1 cellular context compared by ENCODE assay signal in the genomic region with DNA sequence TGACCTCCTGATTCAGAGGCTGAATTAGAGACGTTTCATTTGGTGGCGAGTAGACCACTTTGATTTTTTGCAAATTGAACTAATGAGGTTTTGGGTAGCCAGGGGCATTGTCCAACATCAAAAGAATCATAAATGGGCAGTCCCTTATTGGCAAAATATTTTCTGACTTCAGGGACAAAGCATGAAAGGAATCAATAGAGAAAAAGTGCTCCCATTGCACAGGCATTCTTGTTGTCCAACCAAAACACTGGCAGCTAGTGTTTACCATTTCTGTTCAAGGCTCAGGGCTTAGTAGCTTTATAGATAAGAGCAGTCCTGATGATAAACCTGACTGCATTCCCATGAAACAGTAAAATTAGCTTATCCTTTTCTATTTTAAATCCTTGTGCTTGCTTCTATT.
TF ChIP-seq lines count a peak whose summit lies in the region.

No MANE protein-coding gene starts in this region.

TF ChIP-seq in HepG2, 621 proteins besides CTCF, POLR2A, EP300 and RAD21 (continued from another document and continues in another):
- TF ChIP-seq, protein P1, sequence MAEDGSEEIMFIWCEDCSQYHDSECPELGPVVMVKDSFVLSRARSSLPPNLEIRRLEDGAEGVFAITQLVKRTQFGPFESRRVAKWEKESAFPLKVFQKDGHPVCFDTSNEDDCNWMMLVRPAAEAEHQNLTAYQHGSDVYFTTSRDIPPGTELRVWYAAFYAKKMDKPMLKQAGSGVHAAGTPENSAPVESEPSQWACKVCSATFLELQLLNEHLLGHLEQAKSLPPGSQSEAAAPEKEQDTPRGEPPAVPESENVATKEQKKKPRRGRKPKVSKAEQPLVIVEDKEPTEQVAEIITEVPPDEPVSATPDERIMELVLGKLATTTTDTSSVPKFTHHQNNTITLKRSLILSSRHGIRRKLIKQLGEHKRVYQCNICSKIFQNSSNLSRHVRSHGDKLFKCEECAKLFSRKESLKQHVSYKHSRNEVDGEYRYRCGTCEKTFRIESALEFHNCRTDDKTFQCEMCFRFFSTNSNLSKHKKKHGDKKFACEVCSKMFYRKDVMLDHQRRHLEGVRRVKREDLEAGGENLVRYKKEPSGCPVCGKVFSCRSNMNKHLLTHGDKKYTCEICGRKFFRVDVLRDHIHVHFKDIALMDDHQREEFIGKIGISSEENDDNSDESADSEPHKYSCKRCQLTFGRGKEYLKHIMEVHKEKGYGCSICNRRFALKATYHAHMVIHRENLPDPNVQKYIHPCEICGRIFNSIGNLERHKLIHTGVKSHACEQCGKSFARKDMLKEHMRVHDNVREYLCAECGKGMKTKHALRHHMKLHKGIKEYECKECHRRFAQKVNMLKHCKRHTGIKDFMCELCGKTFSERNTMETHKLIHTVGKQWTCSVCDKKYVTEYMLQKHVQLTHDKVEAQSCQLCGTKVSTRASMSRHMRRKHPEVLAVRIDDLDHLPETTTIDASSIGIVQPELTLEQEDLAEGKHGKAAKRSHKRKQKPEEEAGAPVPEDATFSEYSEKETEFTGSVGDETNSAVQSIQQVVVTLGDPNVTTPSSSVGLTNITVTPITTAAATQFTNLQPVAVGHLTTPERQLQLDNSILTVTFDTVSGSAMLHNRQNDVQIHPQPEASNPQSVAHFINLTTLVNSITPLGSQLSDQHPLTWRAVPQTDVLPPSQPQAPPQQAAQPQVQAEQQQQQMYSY (CRISPR knock-in tag; IDR thresholded peaks at IDR 0.05): no peak
- TF ChIP-seq, protein P2, sequence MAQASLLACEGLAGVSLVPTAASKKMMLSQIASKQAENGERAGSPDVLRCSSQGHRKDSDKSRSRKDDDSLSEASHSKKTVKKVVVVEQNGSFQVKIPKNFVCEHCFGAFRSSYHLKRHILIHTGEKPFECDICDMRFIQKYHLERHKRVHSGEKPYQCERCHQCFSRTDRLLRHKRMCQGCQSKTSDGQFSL (CRISPR knock-in tag; IDR thresholded peaks at IDR 0.05): no peak
- TF ChIP-seq, protein P3, sequence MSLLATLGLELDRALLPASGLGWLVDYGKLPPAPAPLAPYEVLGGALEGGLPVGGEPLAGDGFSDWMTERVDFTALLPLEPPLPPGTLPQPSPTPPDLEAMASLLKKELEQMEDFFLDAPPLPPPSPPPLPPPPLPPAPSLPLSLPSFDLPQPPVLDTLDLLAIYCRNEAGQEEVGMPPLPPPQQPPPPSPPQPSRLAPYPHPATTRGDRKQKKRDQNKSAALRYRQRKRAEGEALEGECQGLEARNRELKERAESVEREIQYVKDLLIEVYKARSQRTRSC (CRISPR knock-in tag; IDR thresholded peaks at IDR 0.05; ENCODE audit: low read depth): no peak
- TF ChIP-seq, protein P4, sequence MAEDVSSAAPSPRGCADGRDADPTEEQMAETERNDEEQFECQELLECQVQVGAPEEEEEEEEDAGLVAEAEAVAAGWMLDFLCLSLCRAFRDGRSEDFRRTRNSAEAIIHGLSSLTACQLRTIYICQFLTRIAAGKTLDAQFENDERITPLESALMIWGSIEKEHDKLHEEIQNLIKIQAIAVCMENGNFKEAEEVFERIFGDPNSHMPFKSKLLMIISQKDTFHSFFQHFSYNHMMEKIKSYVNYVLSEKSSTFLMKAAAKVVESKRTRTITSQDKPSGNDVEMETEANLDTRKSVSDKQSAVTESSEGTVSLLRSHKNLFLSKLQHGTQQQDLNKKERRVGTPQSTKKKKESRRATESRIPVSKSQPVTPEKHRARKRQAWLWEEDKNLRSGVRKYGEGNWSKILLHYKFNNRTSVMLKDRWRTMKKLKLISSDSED (CRISPR knock-in tag; IDR thresholded peaks at IDR 0.05): no peak
- no peak for TF ChIP-seq ZNF672 (CRISPR knock-in tag; IDR thresholded peaks at IDR 0.05)
- TF ChIP-seq ZNF558 (CRISPR knock-in tag; IDR thresholded peaks at IDR 0.05; ENCODE audit: borderline replicate concordance): no peak
- TF ChIP-seq JARID2 (CRISPR knock-in tag; IDR thresholded peaks at IDR 0.05; ENCODE audit: insufficient replicate concordance): no peak
- peak; percentile 32; the same call in 1 of the 2 replicates for TF ChIP-seq HOXA3 (CRISPR knock-in tag; IDR thresholded peaks at IDR 0.05)
- no peak for TF ChIP-seq ZNF33A (CRISPR knock-in tag; IDR thresholded peaks at IDR 0.05; ENCODE audit: borderline replicate concordance)
- no peak for TF ChIP-seq CBX2 (IDR thresholded peaks at IDR 0.05; ENCODE audit: low read depth, low read length)
- TF ChIP-seq CBX2 (CRISPR knock-in tag; IDR thresholded peaks at IDR 0.05; ENCODE audit: low read depth): no peak
- no peak for TF ChIP-seq PHF8 (CRISPR knock-in tag; IDR thresholded peaks at IDR 0.05)
- peak; percentile 45; the same call in 1 of the 2 replicates for TF ChIP-seq ATF1 (CRISPR knock-in tag; IDR thresholded peaks at IDR 0.05)
- TF ChIP-seq, protein P5, sequence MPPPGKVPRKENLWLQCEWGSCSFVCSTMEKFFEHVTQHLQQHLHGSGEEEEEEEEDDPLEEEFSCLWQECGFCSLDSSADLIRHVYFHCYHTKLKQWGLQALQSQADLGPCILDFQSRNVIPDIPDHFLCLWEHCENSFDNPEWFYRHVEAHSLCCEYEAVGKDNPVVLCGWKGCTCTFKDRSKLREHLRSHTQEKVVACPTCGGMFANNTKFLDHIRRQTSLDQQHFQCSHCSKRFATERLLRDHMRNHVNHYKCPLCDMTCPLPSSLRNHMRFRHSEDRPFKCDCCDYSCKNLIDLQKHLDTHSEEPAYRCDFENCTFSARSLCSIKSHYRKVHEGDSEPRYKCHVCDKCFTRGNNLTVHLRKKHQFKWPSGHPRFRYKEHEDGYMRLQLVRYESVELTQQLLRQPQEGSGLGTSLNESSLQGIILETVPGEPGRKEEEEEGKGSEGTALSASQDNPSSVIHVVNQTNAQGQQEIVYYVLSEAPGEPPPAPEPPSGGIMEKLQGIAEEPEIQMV (CRISPR knock-in tag; IDR thresholded peaks at IDR 0.05; ENCODE audit: low read depth): no peak
- TF ChIP-seq, protein P6, sequence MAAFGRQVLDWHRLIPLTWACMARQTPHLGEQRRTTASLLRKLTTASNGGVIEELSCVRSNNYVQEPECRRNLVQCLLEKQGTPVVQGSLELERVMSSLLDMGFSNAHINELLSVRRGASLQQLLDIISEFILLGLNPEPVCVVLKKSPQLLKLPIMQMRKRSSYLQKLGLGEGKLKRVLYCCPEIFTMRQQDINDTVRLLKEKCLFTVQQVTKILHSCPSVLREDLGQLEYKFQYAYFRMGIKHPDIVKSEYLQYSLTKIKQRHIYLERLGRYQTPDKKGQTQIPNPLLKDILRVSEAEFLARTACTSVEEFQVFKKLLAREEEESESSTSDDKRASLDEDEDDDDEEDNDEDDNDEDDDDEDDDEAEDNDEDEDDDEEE (CRISPR knock-in tag; IDR thresholded peaks at IDR 0.05): no peak
- TF ChIP-seq TCF7L2 (IDR thresholded peaks at IDR 0.05; ENCODE audit: low read depth, low read length): peak; percentile 49; the same call in 1 of the 2 replicates
- TF ChIP-seq, protein P7, sequence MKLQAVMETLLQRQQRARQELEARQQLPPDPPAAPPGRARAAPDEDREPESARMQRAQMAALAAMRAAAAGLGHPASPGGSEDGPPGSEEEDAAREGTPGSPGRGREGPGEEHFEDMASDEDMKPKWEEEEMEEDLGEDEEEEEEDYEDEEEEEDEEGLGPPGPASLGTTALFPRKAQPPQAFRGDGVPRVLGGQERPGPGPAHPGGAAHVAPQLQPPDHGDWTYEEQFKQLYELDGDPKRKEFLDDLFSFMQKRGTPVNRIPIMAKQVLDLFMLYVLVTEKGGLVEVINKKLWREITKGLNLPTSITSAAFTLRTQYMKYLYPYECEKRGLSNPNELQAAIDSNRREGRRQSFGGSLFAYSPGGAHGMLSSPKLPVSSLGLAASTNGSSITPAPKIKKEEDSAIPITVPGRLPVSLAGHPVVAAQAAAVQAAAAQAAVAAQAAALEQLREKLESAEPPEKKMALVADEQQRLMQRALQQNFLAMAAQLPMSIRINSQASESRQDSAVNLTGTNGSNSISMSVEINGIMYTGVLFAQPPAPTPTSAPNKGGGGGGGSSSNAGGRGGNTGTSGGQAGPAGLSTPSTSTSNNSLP (IDR thresholded peaks at IDR 0.05; ENCODE audit: low read depth, low read length): peak; percentile 67; the same call in 1 of the 2 replicates
- no peak for TF ChIP-seq ZBTB1 (CRISPR knock-in tag; IDR thresholded peaks at IDR 0.05; ENCODE audit: borderline replicate concordance)
- 0 out of 2 replicates have a peak, but pooled peaks have one; percentile 18 for TF ChIP-seq NR2F6 (IDR thresholded peaks at IDR 0.05)
- peak; percentile 30; the same call in 1 of the 2 replicates for TF ChIP-seq NR2F6 (CRISPR knock-in tag; IDR thresholded peaks at IDR 0.05)
- TF ChIP-seq MTA1 (CRISPR knock-in tag; IDR thresholded peaks at IDR 0.05; ENCODE audit: borderline replicate concordance): no peak
- TF ChIP-seq, protein P8, sequence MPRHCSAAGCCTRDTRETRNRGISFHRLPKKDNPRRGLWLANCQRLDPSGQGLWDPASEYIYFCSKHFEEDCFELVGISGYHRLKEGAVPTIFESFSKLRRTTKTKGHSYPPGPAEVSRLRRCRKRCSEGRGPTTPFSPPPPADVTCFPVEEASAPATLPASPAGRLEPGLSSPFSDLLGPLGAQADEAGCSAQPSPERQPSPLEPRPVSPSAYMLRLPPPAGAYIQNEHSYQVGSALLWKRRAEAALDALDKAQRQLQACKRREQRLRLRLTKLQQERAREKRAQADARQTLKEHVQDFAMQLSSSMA (CRISPR knock-in tag; IDR thresholded peaks at IDR 0.05): no peak
- TF ChIP-seq, protein P9, sequence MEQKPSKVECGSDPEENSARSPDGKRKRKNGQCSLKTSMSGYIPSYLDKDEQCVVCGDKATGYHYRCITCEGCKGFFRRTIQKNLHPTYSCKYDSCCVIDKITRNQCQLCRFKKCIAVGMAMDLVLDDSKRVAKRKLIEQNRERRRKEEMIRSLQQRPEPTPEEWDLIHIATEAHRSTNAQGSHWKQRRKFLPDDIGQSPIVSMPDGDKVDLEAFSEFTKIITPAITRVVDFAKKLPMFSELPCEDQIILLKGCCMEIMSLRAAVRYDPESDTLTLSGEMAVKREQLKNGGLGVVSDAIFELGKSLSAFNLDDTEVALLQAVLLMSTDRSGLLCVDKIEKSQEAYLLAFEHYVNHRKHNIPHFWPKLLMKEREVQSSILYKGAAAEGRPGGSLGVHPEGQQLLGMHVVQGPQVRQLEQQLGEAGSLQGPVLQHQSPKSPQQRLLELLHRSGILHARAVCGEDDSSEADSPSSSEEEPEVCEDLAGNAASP (CRISPR knock-in tag; IDR thresholded peaks at IDR 0.05; ENCODE audit: borderline replicate concordance): no peak
- no peak for TF ChIP-seq ZBTB42 (CRISPR knock-in tag; IDR thresholded peaks at IDR 0.05)
- TF ChIP-seq NFKB2 (CRISPR knock-in tag; IDR thresholded peaks at IDR 0.05; ENCODE audit: borderline replicate concordance): no peak
- no peak for TF ChIP-seq SP1 (IDR thresholded peaks at IDR 0.05)
- no peak for TF ChIP-seq SP1 (CRISPR knock-in tag; IDR thresholded peaks at IDR 0.05)
- TF ChIP-seq, protein P10, sequence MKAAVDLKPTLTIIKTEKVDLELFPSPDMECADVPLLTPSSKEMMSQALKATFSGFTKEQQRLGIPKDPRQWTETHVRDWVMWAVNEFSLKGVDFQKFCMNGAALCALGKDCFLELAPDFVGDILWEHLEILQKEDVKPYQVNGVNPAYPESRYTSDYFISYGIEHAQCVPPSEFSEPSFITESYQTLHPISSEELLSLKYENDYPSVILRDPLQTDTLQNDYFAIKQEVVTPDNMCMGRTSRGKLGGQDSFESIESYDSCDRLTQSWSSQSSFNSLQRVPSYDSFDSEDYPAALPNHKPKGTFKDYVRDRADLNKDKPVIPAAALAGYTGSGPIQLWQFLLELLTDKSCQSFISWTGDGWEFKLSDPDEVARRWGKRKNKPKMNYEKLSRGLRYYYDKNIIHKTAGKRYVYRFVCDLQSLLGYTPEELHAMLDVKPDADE (CRISPR knock-in tag; IDR thresholded peaks at IDR 0.05): no peak
- TF ChIP-seq, protein P11, sequence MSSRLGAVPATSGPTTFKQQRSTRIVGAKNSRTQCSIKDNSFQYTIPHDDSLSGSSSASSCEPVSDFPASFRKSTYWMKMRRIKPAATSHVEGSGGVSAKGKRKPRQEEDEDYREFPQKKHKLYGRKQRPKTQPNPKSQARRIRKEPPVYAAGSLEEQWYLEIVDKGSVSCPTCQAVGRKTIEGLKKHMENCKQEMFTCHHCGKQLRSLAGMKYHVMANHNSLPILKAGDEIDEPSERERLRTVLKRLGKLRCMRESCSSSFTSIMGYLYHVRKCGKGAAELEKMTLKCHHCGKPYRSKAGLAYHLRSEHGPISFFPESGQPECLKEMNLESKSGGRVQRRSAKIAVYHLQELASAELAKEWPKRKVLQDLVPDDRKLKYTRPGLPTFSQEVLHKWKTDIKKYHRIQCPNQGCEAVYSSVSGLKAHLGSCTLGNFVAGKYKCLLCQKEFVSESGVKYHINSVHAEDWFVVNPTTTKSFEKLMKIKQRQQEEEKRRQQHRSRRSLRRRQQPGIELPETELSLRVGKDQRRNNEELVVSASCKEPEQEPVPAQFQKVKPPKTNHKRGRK (CRISPR knock-in tag; IDR thresholded peaks at IDR 0.05): no peak
- no peak for TF ChIP-seq ATAD3A (CRISPR knock-in tag; IDR thresholded peaks at IDR 0.05)
- no peak for TF ChIP-seq YEATS2 (CRISPR knock-in tag; IDR thresholded peaks at IDR 0.05; ENCODE audit: borderline replicate concordance)
- TF ChIP-seq ZNF7 (CRISPR knock-in tag; IDR thresholded peaks at IDR 0.05): no peak
- TF ChIP-seq MED1 (CRISPR knock-in tag; IDR thresholded peaks at IDR 0.05): peak; percentile 90
- TF ChIP-seq, protein P12, sequence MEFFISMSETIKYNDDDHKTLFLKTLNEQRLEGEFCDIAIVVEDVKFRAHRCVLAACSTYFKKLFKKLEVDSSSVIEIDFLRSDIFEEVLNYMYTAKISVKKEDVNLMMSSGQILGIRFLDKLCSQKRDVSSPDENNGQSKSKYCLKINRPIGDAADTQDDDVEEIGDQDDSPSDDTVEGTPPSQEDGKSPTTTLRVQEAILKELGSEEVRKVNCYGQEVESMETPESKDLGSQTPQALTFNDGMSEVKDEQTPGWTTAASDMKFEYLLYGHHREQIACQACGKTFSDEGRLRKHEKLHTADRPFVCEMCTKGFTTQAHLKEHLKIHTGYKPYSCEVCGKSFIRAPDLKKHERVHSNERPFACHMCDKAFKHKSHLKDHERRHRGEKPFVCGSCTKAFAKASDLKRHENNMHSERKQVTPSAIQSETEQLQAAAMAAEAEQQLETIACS (CRISPR knock-in tag; IDR thresholded peaks at IDR 0.05): no peak
- TF ChIP-seq ARNT (IDR thresholded peaks at IDR 0.05): no peak
- TF ChIP-seq, protein P13, sequence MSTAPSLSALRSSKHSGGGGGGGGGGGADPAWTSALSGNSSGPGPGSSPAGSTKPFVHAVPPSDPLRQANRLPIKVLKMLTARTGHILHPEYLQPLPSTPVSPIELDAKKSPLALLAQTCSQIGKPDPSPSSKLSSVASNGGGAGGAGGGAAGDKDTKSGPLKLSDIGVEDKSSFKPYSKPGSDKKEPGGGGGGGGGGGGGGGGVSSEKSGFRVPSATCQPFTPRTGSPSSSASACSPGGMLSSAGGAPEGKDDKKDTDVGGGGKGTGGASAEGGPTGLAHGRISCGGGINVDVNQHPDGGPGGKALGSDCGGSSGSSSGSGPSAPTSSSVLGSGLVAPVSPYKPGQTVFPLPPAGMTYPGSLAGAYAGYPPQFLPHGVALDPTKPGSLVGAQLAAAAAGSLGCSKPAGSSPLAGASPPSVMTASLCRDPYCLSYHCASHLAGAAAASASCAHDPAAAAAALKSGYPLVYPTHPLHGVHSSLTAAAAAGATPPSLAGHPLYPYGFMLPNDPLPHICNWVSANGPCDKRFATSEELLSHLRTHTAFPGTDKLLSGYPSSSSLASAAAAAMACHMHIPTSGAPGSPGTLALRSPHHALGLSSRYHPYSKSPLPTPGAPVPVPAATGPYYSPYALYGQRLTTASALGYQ (CRISPR knock-in tag; IDR thresholded peaks at IDR 0.05): peak; percentile 56; the same call in 1 of the 2 replicates
